Comparison of ENCODE assay signal across 14 cellular contexts in genomic region chr14:29650554-29651269, GRCh38.
"Had no signal": no experiment of that assay in that cellular context is flagged by ENCODE, and none has a peak within 500 bp of the region (broad histone marks: within the 10 kb centered on the region; RNA-seq: fewer than 3 reads in every experiment).

No MANE protein-coding gene starts in this region.

- ATAC-seq: activated T-helper 17 cell treated with anti-CD3 and anti-CD28 coated beads, Interleukin-2, amount 50 U/mL, for 72 hours; effector memory CD8-positive, alpha-beta T cell; left colon; natural killer cell treated with Interleukin-12 subunit alpha and Interleukin-12 subunit beta and Interleukin-15 and Interleukin-18, amount 100 ng/mL, for 72 hours; WTC11 had no signal

- DNase-seq: activated CD4-positive, alpha-beta T cell treated with anti-CD3 and anti-CD28 coated beads, Interleukin-2, amount 10 ng/mL, durations not matched to agents 7 days and 5 days; activated CD8-positive, alpha-beta memory T cell treated with anti-CD3 and anti-CD28 coated beads for 24 hours; activated naive CD4-positive, alpha-beta T cell treated with anti-CD3 and anti-CD28 coated beads for 36 hours; effector memory CD8-positive, alpha-beta T cell; left colon; mammary epithelial cell; stimulated activated CD4-positive, alpha-beta T cell treated with anti-CD3 and anti-CD28 coated beads, Interleukin-15, amount 100 ng/mL, for 24 hours; T-helper 9 cell; thyroid gland had no signal

- H3K4me1 ChIP-seq: thyroid gland, vagina had no signal

- H3K4me3 ChIP-seq: thyroid gland, vagina had no signal

- H3K9me3 ChIP-seq: thyroid gland had no signal

- H3K27me3 ChIP-seq: thyroid gland, vagina had no signal

- H3K36me3 ChIP-seq: thyroid gland, vagina had no signal

- H3K27ac ChIP-seq: epithelial cell of prostate, thyroid gland, vagina had no signal
